1 cellular context compared by ENCODE assay signal in the genomic region with DNA sequence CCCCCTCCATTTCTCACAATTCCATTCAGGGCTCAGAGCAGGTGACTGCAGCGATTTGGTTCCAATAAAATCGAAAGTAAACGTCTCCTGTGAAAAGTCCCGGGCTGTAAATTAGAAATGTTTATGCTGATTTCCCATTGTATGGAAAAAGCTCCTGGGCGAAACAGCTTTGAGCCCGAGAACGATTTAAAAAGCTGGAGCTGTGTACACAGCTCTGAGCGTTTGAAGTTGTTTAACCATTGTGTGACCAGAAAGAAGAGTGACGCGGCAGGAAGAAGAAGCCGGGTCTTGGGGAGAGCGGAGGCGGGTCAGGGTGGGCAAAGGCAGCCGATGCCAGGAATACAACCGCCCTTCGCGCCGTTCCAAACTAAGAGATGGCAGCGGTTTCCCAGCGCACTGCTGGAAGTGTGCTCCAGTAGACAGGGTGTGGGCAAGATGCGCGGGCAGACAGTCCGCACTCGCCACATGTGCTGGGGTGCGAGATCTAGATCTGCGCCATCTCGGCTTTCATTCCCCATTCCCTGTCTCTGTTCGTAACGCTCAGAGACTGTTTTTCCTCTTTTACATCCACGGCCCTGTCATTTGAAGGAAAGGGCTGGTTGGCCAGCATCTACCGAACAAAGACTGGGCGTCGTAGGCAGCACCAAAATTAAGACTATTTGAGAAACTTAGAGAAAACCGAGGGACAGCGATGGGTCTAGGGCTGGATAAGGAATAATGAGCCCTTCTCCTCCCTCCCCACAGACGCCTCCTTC.
TF ChIP-seq lines count a peak whose summit lies in the region.

No MANE protein-coding gene starts in this region.

TF ChIP-seq in IMR-90, 13 proteins besides CTCF, POLR2A, EP300 and RAD21:
- TF ChIP-seq CEBPB (IDR thresholded peaks at IDR 0.05; ENCODE audit: low read depth, low read length) (no peak), NFE2L2 (IDR thresholded peaks at IDR 0.05; ENCODE audit: low read depth, low read length) (no peak), MAZ (IDR thresholded peaks at IDR 0.05; ENCODE audit: borderline replicate concordance, low read depth, low read length) (no peak), CHD1 (IDR thresholded peaks at IDR 0.05; ENCODE audit: low read depth, low read length) (no peak), SMC3 (IDR thresholded peaks at IDR 0.05; ENCODE audit: low read depth, low read length) (no peak), RCOR1 (IDR thresholded peaks at IDR 0.05; ENCODE audit: insufficient replicate concordance, low read length) (no peak), MXI1 (IDR thresholded peaks at IDR 0.05; ENCODE audit: borderline replicate concordance, low read depth, low read length) (no peak), RFX5 (IDR thresholded peaks at IDR 0.05; ENCODE audit: low read depth, low read length) (no peak), MAFK (IDR thresholded peaks at IDR 0.05; ENCODE audit: low read depth, low read length) (no peak), BHLHE40 (IDR thresholded peaks at IDR 0.05; ENCODE audit: low read depth, low read length) (no peak), FOS (IDR thresholded peaks at IDR 0.05; ENCODE audit: low read depth, low read length) (no peak)
- TF ChIP-seq, protein P1, sequence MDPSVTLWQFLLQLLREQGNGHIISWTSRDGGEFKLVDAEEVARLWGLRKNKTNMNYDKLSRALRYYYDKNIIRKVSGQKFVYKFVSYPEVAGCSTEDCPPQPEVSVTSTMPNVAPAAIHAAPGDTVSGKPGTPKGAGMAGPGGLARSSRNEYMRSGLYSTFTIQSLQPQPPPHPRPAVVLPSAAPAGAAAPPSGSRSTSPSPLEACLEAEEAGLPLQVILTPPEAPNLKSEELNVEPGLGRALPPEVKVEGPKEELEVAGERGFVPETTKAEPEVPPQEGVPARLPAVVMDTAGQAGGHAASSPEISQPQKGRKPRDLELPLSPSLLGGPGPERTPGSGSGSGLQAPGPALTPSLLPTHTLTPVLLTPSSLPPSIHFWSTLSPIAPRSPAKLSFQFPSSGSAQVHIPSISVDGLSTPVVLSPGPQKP (IDR thresholded peaks at IDR 0.05; ENCODE audit: borderline replicate concordance, low read depth, low read length), result no peak
- TF ChIP-seq, protein P2, sequence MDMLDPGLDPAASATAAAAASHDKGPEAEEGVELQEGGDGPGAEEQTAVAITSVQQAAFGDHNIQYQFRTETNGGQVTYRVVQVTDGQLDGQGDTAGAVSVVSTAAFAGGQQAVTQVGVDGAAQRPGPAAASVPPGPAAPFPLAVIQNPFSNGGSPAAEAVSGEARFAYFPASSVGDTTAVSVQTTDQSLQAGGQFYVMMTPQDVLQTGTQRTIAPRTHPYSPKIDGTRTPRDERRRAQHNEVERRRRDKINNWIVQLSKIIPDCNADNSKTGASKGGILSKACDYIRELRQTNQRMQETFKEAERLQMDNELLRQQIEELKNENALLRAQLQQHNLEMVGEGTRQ (IDR thresholded peaks at IDR 0.05; ENCODE audit: low read depth, low read length), result no peak
TF ChIP-seq in IMR-90: peak in this region for 0.
